ENCODE assay signal across 14 cellular contexts in the genomic region with DNA sequence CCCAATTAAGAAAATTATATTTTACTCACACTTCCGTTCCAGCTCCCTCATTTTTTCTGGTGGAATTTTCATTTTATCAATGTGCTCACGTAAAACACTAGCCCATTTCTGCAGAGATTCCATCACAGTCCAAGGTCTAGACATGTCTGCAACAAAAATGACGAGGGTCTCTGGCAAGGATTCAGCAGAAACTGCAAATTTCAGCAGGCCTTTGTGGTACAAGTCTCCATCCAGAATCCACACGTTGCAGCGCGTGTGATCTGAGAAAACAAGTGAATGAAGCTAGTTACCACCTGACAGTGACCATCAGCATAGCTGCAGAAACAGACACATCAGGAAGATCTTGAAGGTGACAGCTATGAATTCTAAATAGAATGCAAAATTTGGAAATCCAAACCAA. TPM values are rescaled to one million over a fixed set of nuclear protein-coding genes. Genes with fewer than 3 reads are reported as not detected.
DNase-seq lines count a peak whose midpoint lies in the region; ATAC-seq and TF ChIP-seq lines count a peak whose summit lies in the region.
"Had no signal": no experiment of that assay in that cellular context is flagged by ENCODE, and none has a peak within 500 bp of the region (broad histone marks: within the 10 kb centered on the region; RNA-seq: fewer than 3 reads in every experiment).

No MANE protein-coding gene starts in this region.

- H3K4me3 ChIP-seq in Loucy (ENCODE audit: low read length, poor library complexity, severe bottlenecking): no peak overlapping the region
- peak overlapping the region in 1 of 2 experiments; percentile 32 for H3K4me3 ChIP-seq in mesenchymal stem cell (ENCODE audit: insufficient read depth in 1 of 2, low read depth in 1 of 2, low read length in 2 of 2)
- H3K4me3 ChIP-seq in subcutaneous abdominal adipose tissue (ENCODE audit: low read depth in 1 of 5, low read length in 5 of 5): peak overlapping the region in 1 of 5 donors; percentile 42

- H2BK12ac ChIP-seq in mesenchymal stem cell (ENCODE audit: low read length in 2 of 2): no peak overlapping the region

- no peak overlapping the region for H2BK15ac ChIP-seq in mesenchymal stem cell (ENCODE audit: low read depth, poor library complexity, severe bottlenecking)

- H3K79me1 ChIP-seq in mesenchymal stem cell (replicated peaks; ENCODE audit: low read length, poor library complexity, severe bottlenecking): peaks cover 11% of the 10 kb centered on the region

- no peaks in the 10 kb centered on the region for H3K9me3 ChIP-seq in Loucy (ENCODE audit: insufficient read depth, low read depth, low read length)
- no peaks in the 10 kb centered on the region for H3K9me3 ChIP-seq in mesenchymal stem cell (ENCODE audit: control insufficient read depth, low read length)
- H3K9me3 ChIP-seq in subcutaneous abdominal adipose tissue (ENCODE audit: control insufficient read depth in 5 of 5, low read length in 5 of 5): no peaks in the 10 kb centered on the region

- H3K4me2 ChIP-seq in Loucy (ENCODE audit: low read depth, low read length, poor library complexity, severe bottlenecking) (peak overlapping the region; percentile 8), mesenchymal stem cell (ENCODE audit: low read length, poor library complexity, severe bottlenecking) (no peak overlapping the region)

- no peak overlapping the region for H3K4ac ChIP-seq in mesenchymal stem cell (ENCODE audit: low read depth in 1 of 2, low read length in 2 of 2)

- no peak overlapping the region for H2BK120ac ChIP-seq in mesenchymal stem cell (ENCODE audit: low read depth, low read length)

- H3K23ac ChIP-seq in mesenchymal stem cell (ENCODE audit: low read length in 2 of 2): no peak overlapping the region

- DNase-seq in cerebellar cortex (ENCODE audit: low spot score) (peak; percentile 23), mesenchymal stem cell (no peak), NCI-H1417 (lab: John Stamatoyannopoulos, UW) (no peak), NCI-H2081 treated with DMSO at 0.1 percent for 48 hours (lab: John Stamatoyannopoulos, UW) (no peak), midbrain (lab: John Stamatoyannopoulos, UW) (no peak)
- DNase-seq: amygdala; COR-L47; NCI-H226; stimulated activated naive CD4-positive, alpha-beta T cell; T-helper 9 cell had no signal

- H2BK5ac ChIP-seq in mesenchymal stem cell (ENCODE audit: low read depth, low read length, poor library complexity, severe bottlenecking): no peak overlapping the region

- peaks cover 64% of the 10 kb centered on the region for H3K36me3 ChIP-seq in Loucy (ENCODE audit: insufficient read depth, low read length)
- H3K36me3 ChIP-seq in mesenchymal stem cell (ENCODE audit: control insufficient read depth in 1 of 2, insufficient read depth in 2 of 2, low read depth in 1 of 2, low read length in 2 of 2): peaks cover 57 to 84% of the 10 kb centered on the region in 2 experiments
- H3K36me3 ChIP-seq in subcutaneous abdominal adipose tissue (ENCODE audit: control insufficient read depth in 5 of 5, insufficient read depth in 5 of 5, low read length in 5 of 5): peaks cover 9 to 60% (median 34%) of the 10 kb centered on the region in 5 donors

- H3F3A ChIP-seq in Loucy (ENCODE audit: low read depth): no peaks in the 10 kb centered on the region

- WGBS in mesenchymal stem cell: 98% methylated on average over 6 of the region's 6 CpGs

- peaks cover 90% of the 10 kb centered on the region for H3K79me2 ChIP-seq in Loucy (ENCODE audit: insufficient read depth, low read length)

- no peak overlapping the region for H4K8ac ChIP-seq in mesenchymal stem cell (ENCODE audit: low read length)

- H2AK5ac ChIP-seq in mesenchymal stem cell (ENCODE audit: low read length, severe bottlenecking): no peak overlapping the region

- H3K9me2 ChIP-seq in Loucy (replicated peaks; ENCODE audit: low read depth, low read length): no peaks in the 10 kb centered on the region

- H4K91ac ChIP-seq in mesenchymal stem cell (ENCODE audit: low read length): no peak overlapping the region

- peaks cover 60% of the 10 kb centered on the region for H4K20me1 ChIP-seq in Loucy (ENCODE audit: insufficient read depth, low read length, poor library complexity, severe bottlenecking)

- H3K9ac ChIP-seq in Loucy (ENCODE audit: low read depth, low read length, poor library complexity, severe bottlenecking) (no peak overlapping the region), mesenchymal stem cell (ENCODE audit: low read length) (peak overlapping the region; percentile 88), subcutaneous abdominal adipose tissue (ENCODE audit: low read length in 5 of 5) (peak overlapping the region in 4 of 5 donors; percentile 4 to 72 (median 36))

- H3K27me3 ChIP-seq in Loucy (ENCODE audit: insufficient read depth, low read length, poor library complexity, severe bottlenecking) (no peaks in the 10 kb centered on the region), mesenchymal stem cell (ENCODE audit: control insufficient read depth in 1 of 2, insufficient read depth in 1 of 2, low read length in 2 of 2) (no peaks in the 10 kb centered on the region), subcutaneous abdominal adipose tissue (ENCODE audit: control insufficient read depth in 5 of 5, insufficient read depth in 4 of 5, low read length in 5 of 5) (no peaks in the 10 kb centered on the region)

- peaks cover 32% of the 10 kb centered on the region for H3K4me1 ChIP-seq in Loucy (ENCODE audit: insufficient read depth, low read length, poor library complexity, severe bottlenecking)
- H3K4me1 ChIP-seq in mesenchymal stem cell (ENCODE audit: control insufficient read depth, insufficient read depth, low read depth, low read length): peaks cover 12% of the 10 kb centered on the region
- H3K4me1 ChIP-seq in subcutaneous abdominal adipose tissue (ENCODE audit: control insufficient read depth in 5 of 5, insufficient read depth in 5 of 5, low read length in 5 of 5): peaks cover 17 to 43% (median 34%) of the 10 kb centered on the region in 5 donors

- H3K27ac ChIP-seq in mesenchymal stem cell (ENCODE audit: low read length, poor library complexity, severe bottlenecking): peak overlapping the region; percentile 79
- H3K27ac ChIP-seq in subcutaneous abdominal adipose tissue (ENCODE audit: low read depth, low read length): peak overlapping the region; percentile 74

- H2AFZ ChIP-seq in Loucy (ENCODE audit: low read length): no peak overlapping the region
- H2AFZ ChIP-seq in mesenchymal stem cell (ENCODE audit: low read depth, low read length): no peak overlapping the region

- no peak overlapping the region for H3K18ac ChIP-seq in mesenchymal stem cell (ENCODE audit: low read depth in 1 of 2, low read length in 2 of 2)

- no peak overlapping the region for H3K14ac ChIP-seq in mesenchymal stem cell (ENCODE audit: low read length in 2 of 2)

- no peak for ATAC-seq in GM21381 (IDR thresholded peaks at IDR 0.05; ENCODE audit: unreplicated experiment)
- ATAC-seq: natural killer cell treated with Interleukin-12 subunit alpha and Interleukin-12 subunit beta and Interleukin-15 and Interleukin-18, amount 100 ng/mL, for 72 hours had no signal

- TF ChIP-seq CTCF in Loucy (conservative IDR thresholded peaks at IDR 0.05; ENCODE audit: low read length): no peak

RNA-seq across cellular contexts. Expression of a gene that starts 9.0 kb away (rescaled TPM):
- polyA plus RNA-seq in mesenchymal stem cell (2013, experiment 1 of 2): 230 TPM
- polyA plus RNA-seq in mesenchymal stem cell (2013, experiment 2 of 2): 233 TPM

RNA-seq across cellular contexts. Expression of a gene that starts 45.9 kb away (rescaled TPM):
- polyA plus RNA-seq in mesenchymal stem cell (2013, experiment 1 of 2): 9.1 TPM
- polyA plus RNA-seq in mesenchymal stem cell (2013, experiment 2 of 2): 8.8 TPM

RNA-seq across cellular contexts. Expression of a gene that starts 59.0 kb away (rescaled TPM):
- not detected for polyA plus RNA-seq in mesenchymal stem cell (2013, experiment 1 of 2)
- polyA plus RNA-seq in mesenchymal stem cell (2013, experiment 2 of 2): not detected
